ENCODE assay signal across 8 cellular contexts in the genomic region with DNA sequence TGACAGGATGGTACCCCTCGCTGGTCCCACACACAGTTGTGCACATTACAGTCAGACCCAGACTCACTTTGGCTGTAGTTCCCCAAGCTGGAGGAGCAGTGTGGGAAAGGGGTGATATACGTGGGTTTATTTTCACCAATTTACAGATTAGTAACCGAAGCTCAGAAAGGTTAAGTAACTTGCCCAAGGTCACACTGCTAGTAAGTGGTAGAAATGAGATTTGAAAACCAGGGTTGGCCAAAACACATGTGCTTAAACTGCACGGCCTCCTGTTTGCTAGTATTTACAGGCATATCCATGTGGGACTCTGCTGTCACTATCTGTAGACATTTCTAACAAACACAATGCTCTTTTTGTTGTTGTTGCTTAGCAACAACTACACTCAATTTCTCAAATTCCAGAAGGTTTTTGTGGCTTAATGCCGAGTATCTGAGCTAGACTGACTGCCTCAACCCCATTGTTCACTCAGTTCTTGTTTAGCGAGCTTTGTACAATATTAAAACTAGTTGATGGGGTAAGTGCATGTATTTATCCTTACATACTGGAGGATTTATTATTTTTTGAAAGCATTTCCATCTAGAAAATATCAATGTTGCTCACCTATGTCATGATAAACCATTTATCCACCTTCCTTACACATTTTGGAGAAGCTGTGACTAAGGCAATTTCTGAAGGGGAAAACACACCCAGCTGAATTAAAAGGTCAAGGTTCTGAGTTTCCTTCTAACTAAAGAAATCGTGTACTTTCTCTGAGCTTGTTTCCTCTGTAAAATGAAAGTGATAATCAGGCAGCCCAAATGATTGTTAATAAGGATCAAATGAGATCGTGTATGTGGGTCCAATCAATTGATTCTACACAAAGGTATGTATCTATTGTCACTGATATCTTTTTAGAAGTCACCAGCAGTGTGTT. TPM values are rescaled to one million over a fixed set of nuclear protein-coding genes. Genes with fewer than 3 reads are reported as not detected.
A peak's percentile ranks its signal among the peaks of the same experiment; 100 is the strongest.
DNase-seq lines count a peak whose midpoint lies in the region; ATAC-seq and TF ChIP-seq lines count a peak whose summit lies in the region.

No MANE protein-coding gene starts in this region.

- no peak overlapping the region for H3K4me3 ChIP-seq in RWPE2 (ENCODE audit: severe bottlenecking)
- H3K4me3 ChIP-seq in esophagus muscularis mucosa, result peak overlapping the region in 3 of 4 donors; percentile 6 to 13 (median 12)
- H3K4me3 ChIP-seq in osteoblast (ENCODE audit: insufficient read depth, low read length), result no peak overlapping the region

- H3K27ac ChIP-seq in RWPE2 (ENCODE audit: poor library complexity, severe bottlenecking), result peak overlapping the region; percentile 29
- peak overlapping the region; percentile 42 to 62 (median 60) for H3K27ac ChIP-seq in esophagus muscularis mucosa (replicated peaks in 1 of 4)
- H3K27ac ChIP-seq in osteoblast (ENCODE audit: low read depth, low read length), result peak overlapping the region; percentile 37

- peak overlapping the region; percentile 60 for H2AFZ ChIP-seq in osteoblast (ENCODE audit: low read length)

- H4K20me1 ChIP-seq in osteoblast (ENCODE audit: insufficient read depth, low read length), result no peaks in the 10 kb centered on the region

- peak overlapping the region; percentile 34 for H3K4me2 ChIP-seq in osteoblast (ENCODE audit: insufficient read depth, low read length)

- H3K9me3 ChIP-seq in RWPE2 (ENCODE audit: severe bottlenecking) (no peaks in the 10 kb centered on the region), esophagus muscularis mucosa (no peaks in the 10 kb centered on the region), osteoblast (ENCODE audit: low read depth, low read length) (no peaks in the 10 kb centered on the region)

- H3K36me3 ChIP-seq in RWPE2 (ENCODE audit: low read depth) (no peaks in the 10 kb centered on the region), esophagus muscularis mucosa (no peaks in the 10 kb centered on the region), osteoblast (ENCODE audit: insufficient read depth, low read length) (no peaks in the 10 kb centered on the region)

- H3K27me3 ChIP-seq in RWPE2 (ENCODE audit: insufficient read depth, poor library complexity, severe bottlenecking) (no peaks in the 10 kb centered on the region), esophagus muscularis mucosa (no peaks in the 10 kb centered on the region), osteoblast (ENCODE audit: insufficient read depth, low read length) (no peaks in the 10 kb centered on the region)

- peak; percentile 73 for DNase-seq in GM04503 (ENCODE audit: low read depth)
- no peak for DNase-seq in RWPE2 (ENCODE audit: low spot score)
- DNase-seq in esophagus muscularis mucosa (ENCODE audit: extremely low spot score), result no peak
- DNase-seq in osteoblast (ENCODE audit: insufficient read length, low spot score, missing footprints), result peak; percentile 80
- DNase-seq in NCI-H510A (lab: John Stamatoyannopoulos, UW), result no peak
- no peak for DNase-seq in GF-D8 (lab: John Stamatoyannopoulos, UW)
- no peak for DNase-seq in AML-193 (lab: John Stamatoyannopoulos, UW)

- no peaks in the 10 kb centered on the region for H3K79me2 ChIP-seq in osteoblast (ENCODE audit: insufficient read depth, low read length)

- ATAC-seq in RWPE2 (ENCODE audit: low read depth) (peak; percentile 74), HG03139 (IDR thresholded peaks at IDR 0.05; ENCODE audit: unreplicated experiment) (no peak)

- TF ChIP-seq CTCF in RWPE2 (IDR thresholded peaks at IDR 0.05; ENCODE audit: poor library complexity, severe bottlenecking), result no peak
- no peak for TF ChIP-seq CTCF in esophagus muscularis mucosa (IDR thresholded peaks at IDR 0.05)
- TF ChIP-seq CTCF in osteoblast (IDR thresholded peaks at IDR 0.05; ENCODE audit: extremely low read depth, low read depth, low read length), result no peak

- 44% methylated on average over 8 of the region's 8 CpGs for WGBS in esophagus muscularis mucosa

- H3K4me1 ChIP-seq in RWPE2 (ENCODE audit: insufficient read depth, poor library complexity, severe bottlenecking) (peaks cover 8% of the 10 kb centered on the region), esophagus muscularis mucosa (peaks cover 13 to 20% (median 19%) of the 10 kb centered on the region in 4 donors), osteoblast (ENCODE audit: insufficient read depth, low read length) (peaks cover 4% of the 10 kb centered on the region)

- intact Hi-C loops in esophagus muscularis mucosa (cut with DNase I), result no loop called here

- TF ChIP-seq POLR2A in esophagus muscularis mucosa (IDR thresholded peaks at IDR 0.05; ENCODE audit: low read depth), result no peak

- no peak for TF ChIP-seq EP300 in esophagus muscularis mucosa (IDR thresholded peaks at IDR 0.05)

RNA-seq across cellular contexts. Expression of gene TMEM139, which starts 5.3 kb away (rescaled TPM):
- total RNA-seq in esophagus muscularis mucosa, result 1 to 10 TPM in 1 of 4 donors, not detected in 3; 1.0 TPM
- not detected in 2 replicates for total RNA-seq in osteoblast

RNA-seq across cellular contexts. Expression of gene CASP2, which starts 8.7 kb away (rescaled TPM):
- total RNA-seq in esophagus muscularis mucosa (10 to 100 TPM in 1 of 4 donors, 1 to 10 TPM in 3; 7.1 to 11.7 (median 9.0) TPM), osteoblast (7.6 and 10.9 TPM in 2 replicates)

RNA-seq across cellular contexts. Expression of gene GSTK1, which starts 16.2 kb away (rescaled TPM):
- total RNA-seq in esophagus muscularis mucosa (100 to 1,000 TPM in 3 of 4 donors, 10 to 100 TPM in 1; 91.8 to 123 (median 110) TPM), osteoblast (91.3 and 99.9 TPM in 2 replicates)

RNA-seq across cellular contexts. Expression of gene CLCN1, which starts 36.5 kb away (rescaled TPM):
- total RNA-seq in esophagus muscularis mucosa (not detected), osteoblast (under 0.01 TPM in 2 replicates)

RNA-seq across cellular contexts. Expression of gene TAS2R40, which starts 57.6 kb away (rescaled TPM):
- total RNA-seq in esophagus muscularis mucosa, result not detected
- not detected in 2 replicates for total RNA-seq in osteoblast

Comparison
In these comparisons a context has a peak if more than half of its experiments do, and no peak if none do; other contexts are left out.
1. DNase-seq: peak in GM04503 (single experiment) and osteoblast (single experiment); none in RWPE2 (single experiment), esophagus muscularis mucosa (single experiment), NCI-H510A (single experiment), GF-D8 (single experiment) and AML-193 (0 of 2).
2. H3K4me3 ChIP-seq: peak in esophagus muscularis mucosa (3 of 4); none in RWPE2 (single experiment) and osteoblast (single experiment).
3. Peak in every context shown above with its lines, with median percentiles within 50 percentile points of each other: H3K27ac ChIP-seq.